Comparison of ENCODE assay signal across 8 cellular contexts in the genomic region with DNA sequence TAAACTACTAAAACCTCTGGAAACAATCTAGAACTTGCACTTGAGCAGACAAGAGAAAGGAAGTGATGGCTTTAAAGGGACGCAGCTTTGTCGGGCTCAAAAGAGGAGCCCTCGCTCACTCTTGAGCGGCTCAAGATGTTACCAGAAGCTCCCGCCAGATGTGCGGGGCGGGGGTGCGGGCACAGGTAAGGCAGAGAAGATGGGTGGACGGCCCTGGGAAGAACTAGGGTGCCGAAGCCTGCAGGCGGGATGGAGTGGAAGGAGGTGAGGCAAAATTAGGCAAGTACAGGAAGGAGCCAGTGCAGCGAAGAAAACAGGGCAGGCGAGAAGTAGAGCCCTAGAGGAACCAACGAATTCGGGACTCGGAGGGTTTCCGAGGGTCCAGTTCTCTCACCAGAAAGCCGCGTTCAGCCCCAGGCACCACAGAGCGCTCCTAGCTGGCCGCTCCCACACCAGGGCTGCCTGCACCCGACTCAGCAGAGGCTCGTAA. TPM values are rescaled to one million over a fixed set of nuclear protein-coding genes. Genes with fewer than 3 reads are reported as not detected.
DNase-seq lines count a peak whose midpoint lies in the region; ATAC-seq and TF ChIP-seq lines count a peak whose summit lies in the region.

No MANE protein-coding gene starts in this region.

- H3K4me1 ChIP-seq in NT2/D1 (ENCODE audit: insufficient read depth, insufficient read length) (no peaks in the 10 kb centered on the region), tibial artery (peaks cover 0 to 57% (median 34%) of the 10 kb centered on the region in 4 donors)

- H3K36me3 ChIP-seq in NT2/D1 (ENCODE audit: insufficient read depth, insufficient read length, low read length) (peaks cover 34% of the 10 kb centered on the region), tibial artery (peaks cover 10 to 24% (median 13%) of the 10 kb centered on the region in 3 donors)

- H3K27me3 Mint-ChIP-seq in HFFc6 (ENCODE audit: insufficient read depth), result no peaks in the 10 kb centered on the region; the same call in 1 of the 2 replicates
- no peaks in the 10 kb centered on the region for H3K27me3 Mint-ChIP-seq in central memory CD8-positive, alpha-beta T cell

- no peak for TF ChIP-seq CTCF in HFFc6 (IDR thresholded peaks at IDR 0.05)
- TF ChIP-seq CTCF in tibial artery (IDR thresholded peaks at IDR 0.05), result peak in 1 of 2 experiments; percentile 34

- H3K27ac ChIP-seq in tibial artery, result peak overlapping the region; percentile 88 to 95

- H3K4me3 ChIP-seq in NT2/D1 (ENCODE audit: insufficient read length, low read depth), result peak overlapping the region; percentile 92
- peak overlapping the region; percentile 69 to 85 for H3K4me3 ChIP-seq in tibial artery

- in situ Hi-C loops in KBM-7 (cut with MboI; ENCODE audit: low pct_unique_long_range_greater_than_20kb, low sequenced_read_pairs), result no loop called here

- no peaks in the 10 kb centered on the region for H3K9me3 Mint-ChIP-seq in HFFc6
- no peaks in the 10 kb centered on the region for H3K9me3 Mint-ChIP-seq in central memory CD8-positive, alpha-beta T cell

- DNase-seq in HFFc6, result no peak
- no peak for DNase-seq in NT2/D1 (ENCODE audit: low read depth, low spot score)
- DNase-seq in central memory CD8-positive, alpha-beta T cell (ENCODE audit: low spot score in 2 of 2), result no peak
- DNase-seq in lung microvascular endothelial cell (ENCODE audit: low read depth in 2 of 2), result peak; percentile 3 to 28
- DNase-seq in tibial artery, result peak in 1 of 2 donors; percentile 23
- no peak for DNase-seq in KBM-7
- no peak for DNase-seq in NCI-H774 (lab: John Stamatoyannopoulos, UW)

- peaks cover 8% of the 10 kb centered on the region for H3K36me3 Mint-ChIP-seq in HFFc6 (ENCODE audit: low read depth)
- H3K36me3 Mint-ChIP-seq in central memory CD8-positive, alpha-beta T cell (ENCODE audit: insufficient read depth), result peaks cover 27% of the 10 kb centered on the region

- H3K27me3 ChIP-seq in NT2/D1 (ENCODE audit: insufficient read depth, insufficient read length), result no peaks in the 10 kb centered on the region
- no peaks in the 10 kb centered on the region for H3K27me3 ChIP-seq in tibial artery

- peak overlapping the region; percentile 100 for H3K4me3 Mint-ChIP-seq in HFFc6
- peak overlapping the region; percentile 95 for H3K4me3 Mint-ChIP-seq in central memory CD8-positive, alpha-beta T cell

- H3K9ac ChIP-seq in NT2/D1 (ENCODE audit: insufficient read length, low read depth), result peak overlapping the region; percentile 100

- intact Hi-C loops in tibial artery (cut with DNase I; ENCODE audit: low total_unique reads), result loop anchor here (5.0 kb wide), 2 partner anchors 44 to 74 kb away; a partner anchor contains a TSS

- H3K9me3 ChIP-seq in NT2/D1 (ENCODE audit: insufficient read depth, low read length), result no peaks in the 10 kb centered on the region
- H3K9me3 ChIP-seq in tibial artery, result no peaks in the 10 kb centered on the region

- peaks cover 38% of the 10 kb centered on the region for H3K4me1 Mint-ChIP-seq in HFFc6 (ENCODE audit: low read depth)
- H3K4me1 Mint-ChIP-seq in central memory CD8-positive, alpha-beta T cell, result peaks cover 49% of the 10 kb centered on the region

- peak; percentile 50 for ATAC-seq in GM18511 (IDR thresholded peaks at IDR 0.05; ENCODE audit: unreplicated experiment)
- peak; percentile 63 for ATAC-seq in central memory CD8-positive, alpha-beta T cell (replicated peaks; ENCODE audit: extremely low read depth, poor library complexity, severe bottlenecking)

- peak overlapping the region; percentile 90 for H3K27ac Mint-ChIP-seq in HFFc6
- H3K27ac Mint-ChIP-seq in central memory CD8-positive, alpha-beta T cell (ENCODE audit: low read depth), result peak overlapping the region; percentile 97

RNA-seq across cellular contexts. Expression of a gene that starts 0.4 kb away (rescaled TPM):
- 10 to 100 TPM; 42.5 to 61.1 (median 48.9) TPM for total RNA-seq in HFFc6 (2021; fragmentation: NEBNext Ultra II Directional; extraction: Animal tissue kit (Norgen Biotek cat#: 25700))
- 52.5 and 65.3 TPM in 2 replicates for total RNA-seq in lung microvascular endothelial cell

RNA-seq across cellular contexts. Expression of a gene that starts 0.7 kb away (rescaled TPM):
- total RNA-seq in HFFc6 (2021; fragmentation: NEBNext Ultra II Directional; extraction: Animal tissue kit (Norgen Biotek cat#: 25700)), result 100 to 1,000 TPM in 5 of 6 experiments, 10 to 100 TPM in 1; 85.5 to 127 (median 112) TPM
- 15.3 and 16.3 TPM in 2 replicates for total RNA-seq in lung microvascular endothelial cell

RNA-seq across cellular contexts. Expression of a gene that starts 31.2 kb away (rescaled TPM):
- total RNA-seq in HFFc6 (2021; fragmentation: NEBNext Ultra II Directional; extraction: Animal tissue kit (Norgen Biotek cat#: 25700)), result 10 to 100 TPM in 5 of 6 experiments, 1 to 10 TPM in 1; 7.3 to 18.2 (median 16.0) TPM
- total RNA-seq in lung microvascular endothelial cell, result 1.4 and 1.7 TPM in 2 replicates

RNA-seq across cellular contexts. Expression of a gene that starts 41.8 kb away (rescaled TPM):
- 10 to 100 TPM; 40.7 to 48.3 (median 47.0) TPM for total RNA-seq in HFFc6 (2021; fragmentation: NEBNext Ultra II Directional; extraction: Animal tissue kit (Norgen Biotek cat#: 25700))
- 22.9 and 35.9 TPM in 2 replicates for total RNA-seq in lung microvascular endothelial cell

RNA-seq across cellular contexts. Expression of a gene that starts 46.8 kb away (rescaled TPM):
- 10 to 100 TPM; 64.6 to 77.6 (median 71.1) TPM for total RNA-seq in HFFc6 (2021; fragmentation: NEBNext Ultra II Directional; extraction: Animal tissue kit (Norgen Biotek cat#: 25700))
- 7.6 and 10.3 TPM in 2 replicates for total RNA-seq in lung microvascular endothelial cell

Comparison
In these comparisons a context has a peak if more than half of its experiments do, and no peak if none do; other contexts are left out.
1. DNase-seq: peak in lung microvascular endothelial cell (2 of 2); none in HFFc6 (single experiment), NT2/D1 (single experiment), central memory CD8-positive, alpha-beta T cell (0 of 2), KBM-7 (single experiment) and NCI-H774 (single experiment).